In the genomic region with DNA sequence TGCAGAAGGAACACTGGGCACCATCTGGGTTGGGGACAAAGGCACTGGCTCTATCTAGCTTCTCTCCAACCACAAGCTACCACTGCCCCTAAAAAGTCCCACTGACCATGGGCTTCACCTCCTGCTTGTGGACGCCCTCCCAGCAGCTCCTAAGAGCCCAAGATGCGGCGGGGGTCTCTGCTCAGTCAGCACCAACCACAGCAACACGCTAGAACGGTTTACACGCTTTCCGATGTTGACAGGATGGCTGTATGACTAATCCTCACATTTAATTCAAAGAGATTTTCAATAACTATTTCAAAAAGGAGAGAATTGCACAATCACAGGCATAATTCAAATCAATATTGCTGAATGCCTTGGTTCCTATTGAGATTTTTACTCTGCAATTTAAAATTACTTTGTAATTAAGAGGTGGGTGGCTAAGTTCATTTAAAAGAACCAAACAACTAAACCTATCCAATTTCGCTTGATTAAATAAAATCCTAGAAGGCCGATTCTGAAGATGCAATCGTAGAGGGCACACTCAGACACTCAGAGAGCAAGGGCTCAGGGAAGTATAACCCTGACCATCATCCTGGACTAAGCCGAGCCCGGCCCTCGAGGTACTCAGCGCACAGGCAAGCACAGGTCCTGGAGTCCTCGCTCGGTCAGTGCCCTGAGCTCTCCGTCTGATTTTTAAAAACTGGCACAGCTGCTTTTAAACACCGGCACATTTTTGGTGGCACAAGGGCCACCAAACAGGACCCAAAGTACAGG, we compare ENCODE assay signal across 7 cellular contexts.
DNase-seq lines count a peak whose midpoint lies in the region; ATAC-seq and TF ChIP-seq lines count a peak whose summit lies in the region.
"Not testable (repeated sequence)": the region's sequence is repeated elsewhere in the genome, so short reads cannot be mapped to it uniquely, and the experiment has no call there.

No MANE protein-coding gene starts in this region.

- not testable (repeated sequence) for TF ChIP-seq CTCF in PC-9 (conservative IDR thresholded peaks at IDR 0.05); epithelial cell of proximal tubule (conservative IDR thresholded peaks at IDR 0.05; ENCODE audit: low read depth, low read length); left lung (IDR thresholded peaks at IDR 0.05); progenitor cell of endocrine pancreas (IDR thresholded peaks at IDR 0.05; ENCODE audit: unreplicated experiment)

- H3K27me3 Mint-ChIP-seq in activated naive CD4-positive, alpha-beta T cell treated with anti-CD3 and anti-CD28 coated beads, Interleukin-2, amount 50 U/mL, for 24 hours; progenitor cell of endocrine pancreas: not testable (repeated sequence)

- H3K4me3 Mint-ChIP-seq in activated naive CD4-positive, alpha-beta T cell treated with anti-CD3 and anti-CD28 coated beads, Interleukin-2, amount 50 U/mL, for 24 hours = peak overlapping the region; percentile 65
- H3K4me3 Mint-ChIP-seq in progenitor cell of endocrine pancreas (ENCODE audit: low read depth) = peak overlapping the region; percentile 76

- H3K27me3 ChIP-seq in PC-9 (ENCODE audit: insufficient read depth, low read depth); left lung: not testable (repeated sequence)

- H3K9me3 Mint-ChIP-seq in activated naive CD4-positive, alpha-beta T cell treated with anti-CD3 and anti-CD28 coated beads, Interleukin-2, amount 50 U/mL, for 24 hours; progenitor cell of endocrine pancreas (ENCODE audit: low read depth): not testable (repeated sequence)

- peak; percentile 31 for ATAC-seq in GM18867 (IDR thresholded peaks at IDR 0.05; ENCODE audit: unreplicated experiment)
- peak; percentile 23 for ATAC-seq in HG02884 (IDR thresholded peaks at IDR 0.05; ENCODE audit: unreplicated experiment)
- peak; percentile 73 for ATAC-seq in left lung

- CTCF ChIA-PET in PC-9 (lab: Charles Lee) = not testable (repeated sequence)

- H3K79me2 ChIP-seq in PC-9 (ENCODE audit: low read depth) = peaks cover 25% of the 10 kb centered on the region

- not testable (repeated sequence) for H3K4me1 ChIP-seq in PC-9 (replicated peaks; ENCODE audit: insufficient read depth); left lung

- H3K27ac Mint-ChIP-seq in activated naive CD4-positive, alpha-beta T cell treated with anti-CD3 and anti-CD28 coated beads, Interleukin-2, amount 50 U/mL, for 24 hours; progenitor cell of endocrine pancreas: not testable (repeated sequence)

- H3K4me3 ChIP-seq in PC-9 (peak overlapping the region; percentile 59), epithelial cell of proximal tubule (ENCODE audit: low read depth, low read length) (peak overlapping the region; percentile 53), left lung (peak overlapping the region; percentile 46 to 55)

- not testable (repeated sequence) for H3K9me2 ChIP-seq in PC-9 (ENCODE audit: insufficient read depth)

- DNase-seq in PC-9; epithelial cell of proximal tubule (ENCODE audit: low read depth); left lung; progenitor cell of endocrine pancreas (ENCODE audit: low spot score, unreplicated experiment): not testable (repeated sequence)

- intact Hi-C loops in PC-9 (cut with micrococcal nuclease; ENCODE audit: unreplicated experiment); left lung (cut with DNase I): not testable (repeated sequence)

- POLR2A ChIA-PET in PC-9 (lab: Charles Lee; ENCODE audit: unreplicated experiment) = not testable (repeated sequence)

- not testable (repeated sequence) for H3K27ac ChIP-seq in PC-9, left lung

- H3K36me3 Mint-ChIP-seq in activated naive CD4-positive, alpha-beta T cell treated with anti-CD3 and anti-CD28 coated beads, Interleukin-2, amount 50 U/mL, for 24 hours; progenitor cell of endocrine pancreas (ENCODE audit: insufficient read depth): not testable (repeated sequence)

- TSS peak; percentile 40 for BruUV-seq in PC-9 (replicated peaks; lab: Mats Ljungman, UMichigan)

- not testable (repeated sequence) for H3K36me3 ChIP-seq in PC-9 (ENCODE audit: low read depth); left lung

- H2AFZ ChIP-seq in PC-9 = not testable (repeated sequence)

- not testable (repeated sequence) for H4K20me1 ChIP-seq in PC-9 (ENCODE audit: insufficient read depth)

- not testable (repeated sequence) for H3F3A ChIP-seq in PC-9 (ENCODE audit: insufficient read depth, low read depth)

- H3K9me3 ChIP-seq in PC-9 (ENCODE audit: insufficient read depth, low read depth); left lung: not testable (repeated sequence)

- peak overlapping the region; percentile 80 for H3K4me2 ChIP-seq in PC-9

- H3K4me1 Mint-ChIP-seq in activated naive CD4-positive, alpha-beta T cell treated with anti-CD3 and anti-CD28 coated beads, Interleukin-2, amount 50 U/mL, for 24 hours; progenitor cell of endocrine pancreas (ENCODE audit: low read depth): not testable (repeated sequence)

Comparison
In these comparisons a context has a peak if more than half of its experiments do, and no peak if none do; other contexts are left out.
1. ATAC-seq: peak in every context shown above with its lines; median percentile 73 in left lung; 31 in GM18867; 23 in HG02884.